Comparison of ENCODE assay signal across 19 cellular contexts in the genomic region with DNA sequence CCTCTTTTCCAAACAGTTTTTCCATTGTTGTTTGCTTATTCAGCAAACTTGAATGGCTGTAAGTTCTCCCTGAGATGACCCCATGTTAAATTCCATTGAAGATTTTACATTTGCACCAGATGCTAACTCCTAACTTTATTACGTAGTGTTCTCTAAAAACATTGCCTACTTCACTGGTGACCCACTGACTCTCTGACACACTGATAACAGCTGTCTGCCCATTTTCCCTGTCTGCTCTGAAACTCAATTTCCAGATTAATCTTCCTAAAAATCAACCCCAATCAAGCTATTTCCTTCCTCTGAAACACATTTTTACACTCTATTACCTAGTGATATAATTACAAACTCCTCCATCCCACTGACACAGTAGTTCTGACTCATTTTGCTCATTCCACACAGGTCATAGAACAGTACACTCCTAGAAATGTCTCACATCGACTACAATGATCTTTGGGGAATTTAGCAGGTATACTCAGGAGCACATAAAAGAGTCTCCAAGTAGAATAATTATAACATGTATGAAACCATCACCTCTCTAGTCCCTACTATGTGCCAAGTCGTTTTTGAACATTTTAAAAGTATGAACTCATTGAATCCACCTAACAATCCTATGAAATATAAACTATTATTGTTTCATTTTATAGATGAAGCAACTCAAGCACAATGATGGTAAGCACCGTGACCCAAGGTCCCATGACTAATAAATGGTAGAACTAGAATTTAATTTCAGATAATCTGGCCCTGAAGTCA.
DNase-seq lines count a peak whose midpoint lies in the region; ATAC-seq and TF ChIP-seq lines count a peak whose summit lies in the region.
"Had no signal": no experiment of that assay in that cellular context is flagged by ENCODE, and none has a peak within 500 bp of the region (broad histone marks: within the 10 kb centered on the region; RNA-seq: fewer than 3 reads in every experiment).

No MANE protein-coding gene starts in this region.

- no peak overlapping the region for H4K8ac ChIP-seq in IMR-90 (ENCODE audit: low read depth in 2 of 2, low read length in 2 of 2)

- no peaks in the 10 kb centered on the region for H3K9me3 Mint-ChIP-seq in activated T-cell treated with anti-CD3 and anti-CD28 coated beads, Interleukin-2, amount 50 U/mL, for 72 hours
- H3K9me3 Mint-ChIP-seq: activated naive CD4-positive, alpha-beta T cell treated with anti-CD3 and anti-CD28 coated beads for 36 hours; activated T-cell treated with anti-CD3 and anti-CD28 coated beads, Interleukin-2, amount 50 U/mL, for 4 hours; CD8-positive, alpha-beta T cell; nephron had no signal

- H4K20me1 ChIP-seq in IMR-90 (ENCODE audit: insufficient read depth, low read length) (no peaks in the 10 kb centered on the region), fibroblast of lung (ENCODE audit: control insufficient read depth, extremely low read depth, insufficient read depth, low read length) (no peaks in the 10 kb centered on the region)

- no peak overlapping the region for H3K23ac ChIP-seq in IMR-90 (ENCODE audit: low read depth, low read length)

- TF ChIP-seq RAD21 in IMR-90 (IDR thresholded peaks at IDR 0.05; ENCODE audit: low read length), result no peak

- H3K56ac ChIP-seq in IMR-90 (ENCODE audit: extremely low read depth, insufficient read depth, low read length), result no peak overlapping the region

- H3K79me2 ChIP-seq in fibroblast of lung (ENCODE audit: control insufficient read depth, insufficient read depth, low read length), result no peaks in the 10 kb centered on the region

- H3K4me3 ChIP-seq in IMR-90 (ENCODE audit: insufficient read depth, low read depth, low read length) (no peak overlapping the region), fibroblast of lung (replicated peaks in 1 of 4; ENCODE audit: control extremely low read depth in 1 of 4, insufficient read depth in 1 of 4, low read depth in 3 of 4, low read length in 4 of 4) (no peak overlapping the region)
- H3K4me3 ChIP-seq: heart right ventricle had no signal

- H3K27me3 ChIP-seq in IMR-90 (ENCODE audit: control insufficient read depth, insufficient read depth, low read length) (no peaks in the 10 kb centered on the region), fibroblast of lung (ENCODE audit: control insufficient read depth, insufficient read depth, low read length) (no peaks in the 10 kb centered on the region)
- H3K27me3 ChIP-seq: heart right ventricle had no signal

- no peaks in the 10 kb centered on the region for H3K27me3 Mint-ChIP-seq in activated T-cell treated with anti-CD3 and anti-CD28 coated beads, Interleukin-2, amount 50 U/mL, for 72 hours (ENCODE audit: low read depth)

- TF ChIP-seq CTCF in IMR-90 (conservative IDR thresholded peaks at IDR 0.05; ENCODE audit: low read depth, low read length) (no peak), fibroblast of lung (conservative IDR thresholded peaks at IDR 0.05 in 1 of 2, IDR thresholded peaks at IDR 0.05 in 1 of 2; ENCODE audit: low read depth in 1 of 2, low read length in 2 of 2) (no peak)

- dilution Hi-C loops in IMR-90 (cut with HindIII; ENCODE audit: low sequenced_read_pairs, unreplicated experiment), result no loop called here

- H2AK9ac ChIP-seq in IMR-90 (replicated peaks; ENCODE audit: low read depth, low read length, poor library complexity), result no peak overlapping the region

- no peaks in the 10 kb centered on the region for H3K36me3 ChIP-seq in IMR-90 (ENCODE audit: control insufficient read depth, insufficient read depth, low read length)
- no peaks in the 10 kb centered on the region for H3K36me3 ChIP-seq in fibroblast of lung (ENCODE audit: control insufficient read depth, insufficient read depth, low read length)
- H3K36me3 ChIP-seq: heart right ventricle had no signal

- H3K9me3 ChIP-seq in IMR-90 (ENCODE audit: control insufficient read depth, insufficient read depth, low read length), result no peaks in the 10 kb centered on the region
- no peaks in the 10 kb centered on the region for H3K9me3 ChIP-seq in fibroblast of lung (ENCODE audit: control insufficient read depth, insufficient read depth, low read depth, low read length)
- H3K9me3 ChIP-seq: heart right ventricle had no signal

- no peak overlapping the region for H3K4ac ChIP-seq in IMR-90 (ENCODE audit: low read depth, low read length)

- no peak overlapping the region for H3K18ac ChIP-seq in IMR-90 (ENCODE audit: low read depth, low read length)

- H2BK120ac ChIP-seq in IMR-90 (ENCODE audit: low read depth, low read length), result no peak overlapping the region

- no peak; the same call in 1 of the 2 replicates for ATAC-seq in IMR-90 (ENCODE audit: low read depth)
- ATAC-seq in activated T-cell treated with anti-CD3 and anti-CD28 coated beads, Interleukin-2, amount 50 U/mL, for 72 hours (replicated peaks in 1 of 2), result no peak
- ATAC-seq in HG02938 (IDR thresholded peaks at IDR 0.05; ENCODE audit: unreplicated experiment), result no peak
- ATAC-seq: activated T-cell treated with anti-CD3 and anti-CD28 coated beads, Interleukin-2, amount 50 U/mL, for 4 hours; CD8-positive, alpha-beta T cell; heart right ventricle had no signal

- H3K9me1 ChIP-seq in IMR-90 (ENCODE audit: insufficient read depth, low read length), result no peaks in the 10 kb centered on the region

- H2BK20ac ChIP-seq in IMR-90 (ENCODE audit: low read depth, low read length), result no peak overlapping the region

- H2AK5ac ChIP-seq in IMR-90 (ENCODE audit: low read depth, low read length), result no peak overlapping the region

- H3K4me2 ChIP-seq in IMR-90 (ENCODE audit: low read depth, low read length) (no peak overlapping the region), fibroblast of lung (ENCODE audit: extremely low read depth, insufficient read depth, low read length) (no peak overlapping the region)

- H4K5ac ChIP-seq in IMR-90 (ENCODE audit: low read depth, low read length), result no peak overlapping the region

- no peaks in the 10 kb centered on the region for H3K4me1 Mint-ChIP-seq in activated T-cell treated with anti-CD3 and anti-CD28 coated beads, Interleukin-2, amount 50 U/mL, for 72 hours (ENCODE audit: low read depth)
- H3K4me1 Mint-ChIP-seq: nephron had no signal

- BruUV-seq in IMR-90 (replicated peaks; lab: Mats Ljungman, UMichigan), result no TSS peak

- POLR2A ChIA-PET in IMR-90 (lab: Charles Lee; ENCODE audit: unreplicated experiment), result no interaction called here

- no peak overlapping the region for H3K14ac ChIP-seq in IMR-90 (replicated peaks; ENCODE audit: low read depth, low read length)

- no peak overlapping the region for H3K27ac ChIP-seq in IMR-90 (ENCODE audit: insufficient read depth, low read length)
- no peak overlapping the region for H3K27ac ChIP-seq in fibroblast of lung (ENCODE audit: insufficient read depth, low read length)
- H3K27ac ChIP-seq: heart right ventricle had no signal

- no peaks in the 10 kb centered on the region for H3K79me1 ChIP-seq in IMR-90 (ENCODE audit: low read depth in 1 of 2, low read length in 2 of 2)

- in situ Hi-C loops in IMR-90 (cut with MboI; ENCODE audit: low sequenced_read_pairs), result no loop called here

- intact Hi-C loops in IMR-90 (cut with micrococcal nuclease), result no loop called here

- no peak overlapping the region for H3K27ac Mint-ChIP-seq in activated T-cell treated with anti-CD3 and anti-CD28 coated beads, Interleukin-2, amount 50 U/mL, for 72 hours
- H3K27ac Mint-ChIP-seq: activated naive CD4-positive, alpha-beta T cell treated with anti-CD3 and anti-CD28 coated beads for 36 hours; CD8-positive, alpha-beta T cell; nephron had no signal

- H2AFZ ChIP-seq in IMR-90 (replicated peaks; ENCODE audit: low read length, poor library complexity) (no peak overlapping the region), fibroblast of lung (ENCODE audit: low read length) (no peak overlapping the region)

- no peak overlapping the region for H2BK15ac ChIP-seq in IMR-90 (ENCODE audit: low read depth, low read length)

- H3K4me3 Mint-ChIP-seq in activated T-cell treated with anti-CD3 and anti-CD28 coated beads, Interleukin-2, amount 50 U/mL, for 72 hours, result no peak overlapping the region
- H3K4me3 Mint-ChIP-seq: activated naive CD4-positive, alpha-beta T cell treated with anti-CD3 and anti-CD28 coated beads for 36 hours; activated T-cell treated with anti-CD3 and anti-CD28 coated beads, Interleukin-2, amount 50 U/mL, for 4 hours; CD8-positive, alpha-beta T cell; nephron had no signal

- no peak for TF ChIP-seq POLR2A in IMR-90 (IDR thresholded peaks at IDR 0.05; ENCODE audit: low read depth, low read length)

- WGBS in IMR-90 (ENCODE audit: extremely low coverage in 2 of 2, insufficient read length in 1 of 2), 2 experiments, result 50% methylated on average over 1 of the region's 4 CpGs; no CpG with 5 or more reads in 1 of the 2 experiments

- H2BK5ac ChIP-seq in IMR-90 (ENCODE audit: low read depth, low read length, poor library complexity, severe bottlenecking), result no peak overlapping the region

- no peaks in the 10 kb centered on the region for H3K36me3 Mint-ChIP-seq in activated T-cell treated with anti-CD3 and anti-CD28 coated beads, Interleukin-2, amount 50 U/mL, for 72 hours (ENCODE audit: insufficient read depth in 2 of 2)
- H3K36me3 Mint-ChIP-seq: CD8-positive, alpha-beta T cell had no signal

- peak; percentile 30 for DNase-seq in IMR-90
- peak; percentile 9 for DNase-seq in amniotic epithelial cell (ENCODE audit: low read depth)
- peak; percentile 43 to 47 for DNase-seq in fibroblast of lung (ENCODE audit: low read depth in 2 of 2)
- DNase-seq in renal cortical epithelial cell (ENCODE audit: low read depth), result peak; percentile 86
- DNase-seq in globus pallidus (ENCODE audit: low spot score), result no peak
- DNase-seq in activated T-cell treated with anti-CD3 and anti-CD28 coated beads, Interleukin-2, amount 50 U/mL, for 72 hours, result no peak
- DNase-seq: activated naive CD4-positive, alpha-beta T cell treated with anti-CD3 and anti-CD28 coated beads for 36 hours; activated T-cell treated with anti-CD3 and anti-CD28 coated beads, Interleukin-2, amount 50 U/mL, for 4 hours; anterior cingulate cortex; CD8-positive, alpha-beta T cell; effector memory CD4-positive, alpha-beta T cell; heart right ventricle; NCI-H1694 treated with DMSO at 0.1 percent for 48 hours; NCI-H2171 treated with DMSO at 0.1 percent for 48 hours; NCI-H526 treated with DMSO at 0.1 percent for 48 hours; Right ventricle myocardium superior; substantia nigra had no signal

- CTCF ChIA-PET in IMR-90 (lab: Yijun Ruan, JAX), result no interaction called here

- H3K9ac ChIP-seq in IMR-90 (ENCODE audit: low read depth, low read length) (no peak overlapping the region), fibroblast of lung (ENCODE audit: insufficient read depth, low read length) (no peak overlapping the region)

- H3K4me1 ChIP-seq in IMR-90 (ENCODE audit: control insufficient read depth, insufficient read depth, low read length), result no peaks in the 10 kb centered on the region
- peaks cover 2% of the 10 kb centered on the region for H3K4me1 ChIP-seq in fibroblast of lung (ENCODE audit: control insufficient read depth, extremely low read depth, insufficient read depth, low read length)
- H3K4me1 ChIP-seq: heart right ventricle had no signal

- no peak overlapping the region for H4K91ac ChIP-seq in IMR-90 (ENCODE audit: insufficient read depth, low read depth, low read length)

TF ChIP-seq in IMR-90, 13 proteins besides CTCF, POLR2A, EP300 and RAD21 (continues in another document):
- TF ChIP-seq NFE2L2 (IDR thresholded peaks at IDR 0.05; ENCODE audit: low read depth, low read length), result no peak
- no peak for TF ChIP-seq RCOR1 (IDR thresholded peaks at IDR 0.05; ENCODE audit: insufficient replicate concordance, low read length)
- TF ChIP-seq MAFK (IDR thresholded peaks at IDR 0.05; ENCODE audit: low read depth, low read length), result peak; percentile 54

Comparison
In these comparisons a context has a peak if more than half of its experiments do, and no peak if none do; other contexts are left out.
1. DNase-seq: peak in IMR-90 (single experiment), amniotic epithelial cell (single experiment), fibroblast of lung (2 of 2) and renal cortical epithelial cell (single experiment); none in globus pallidus (single experiment) and activated T-cell treated with anti-CD3 and anti-CD28 coated beads, Interleukin-2, amount 50 U/mL, for 72 hours (0 of 2).